3 cellular contexts compared by ENCODE assay signal in the genomic region with DNA sequence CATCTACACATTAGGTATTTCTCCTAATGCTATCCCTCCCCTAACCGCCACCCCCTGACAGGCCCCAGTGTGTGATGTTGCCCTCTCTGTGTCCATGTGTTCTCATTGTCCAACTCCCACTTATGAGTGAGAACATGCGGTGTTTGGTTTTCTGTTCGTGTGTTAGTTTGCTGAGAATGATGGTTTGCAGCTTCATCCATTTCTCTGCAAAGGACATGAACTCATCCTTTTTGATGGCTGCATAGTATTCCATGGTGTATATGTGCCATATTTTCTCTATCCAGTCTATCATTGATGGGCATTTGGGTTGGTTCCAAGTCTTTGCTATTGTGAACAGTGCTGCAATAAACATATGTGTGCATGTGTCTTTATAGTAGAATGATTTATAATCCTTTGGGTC. TPM values are rescaled to one million over a fixed set of nuclear protein-coding genes. Genes with fewer than 3 reads are reported as not detected.
"Had no signal": no experiment of that assay in that cellular context is flagged by ENCODE, and none has a peak within 500 bp of the region (broad histone marks: within the 10 kb centered on the region; RNA-seq: fewer than 3 reads in every experiment).

No MANE protein-coding gene starts in this region.

RNA-seq across cellular contexts. Expression of a gene that starts 8.2 kb away (rescaled TPM):
- total RNA-seq: dermis microvascular lymphatic vessel endothelial cell, endothelial cell of umbilical vein, foreskin keratinocyte had no signal
- polyA plus RNA-seq: endothelial cell of umbilical vein, foreskin keratinocyte had no signal
